In genomic region chr2:239266436-239266770, GRCh38 we compare ENCODE assay signal across 9 cellular contexts.
DNase-seq lines count a peak whose midpoint lies in the region; ATAC-seq and TF ChIP-seq lines count a peak whose summit lies in the region.
"Had no signal": no experiment of that assay in that cellular context is flagged by ENCODE, and none has a peak within 500 bp of the region (broad histone marks: within the 10 kb centered on the region; RNA-seq: fewer than 3 reads in every experiment).

No MANE protein-coding gene starts in this region.

- H3K9me3 ChIP-seq in heart left ventricle (no peaks in the 10 kb centered on the region), tibial artery (no peaks in the 10 kb centered on the region), BE2C (no peaks in the 10 kb centered on the region)

- peak overlapping the region in 11 of 12 donors; percentile 50 to 86 (median 79) for H3K27ac ChIP-seq in heart left ventricle
- peak overlapping the region; percentile 72 to 78 for H3K27ac ChIP-seq in tibial artery

- no peaks in the 10 kb centered on the region for H3K27me3 ChIP-seq in heart left ventricle
- H3K27me3 ChIP-seq in tibial artery, result no peaks in the 10 kb centered on the region
- H3K27me3 ChIP-seq in BE2C, result no peaks in the 10 kb centered on the region

- no peak for TF ChIP-seq POLR2A in heart left ventricle (IDR thresholded peaks at IDR 0.05)

- no peaks in the 10 kb centered on the region for H3K36me3 ChIP-seq in heart left ventricle
- H3K36me3 ChIP-seq in tibial artery, result no peaks in the 10 kb centered on the region
- no peaks in the 10 kb centered on the region for H3K36me3 ChIP-seq in BE2C

- peak overlapping the region; percentile 97 for H3K27ac Mint-ChIP-seq in activated naive CD8-positive, alpha-beta T cell treated with anti-CD3 and anti-CD28 coated beads, Interleukin-2, amount 10 ng/mL, durations not matched to agents 7 days and 5 days
- peak overlapping the region in 3 of 6 donors; percentile 66 to 86 (median 84) for H3K27ac Mint-ChIP-seq in naive B cell

- H3K9me3 Mint-ChIP-seq in activated naive CD8-positive, alpha-beta T cell treated with anti-CD3 and anti-CD28 coated beads, Interleukin-2, amount 10 ng/mL, durations not matched to agents 7 days and 5 days, result no peaks in the 10 kb centered on the region
- peaks cover 0 to 2% (median 0%) of the 10 kb centered on the region in 7 donors for H3K9me3 Mint-ChIP-seq in naive B cell

- peaks cover 7% of the 10 kb centered on the region for H3K36me3 Mint-ChIP-seq in activated naive CD8-positive, alpha-beta T cell treated with anti-CD3 and anti-CD28 coated beads, Interleukin-2, amount 10 ng/mL, durations not matched to agents 7 days and 5 days
- no peaks in the 10 kb centered on the region for H3K36me3 Mint-ChIP-seq in naive B cell

- ATAC-seq in heart left ventricle (no peak), left cardiac atrium (no peak), naive B cell (ENCODE audit: low read depth in 2 of 2) (no peak), GM21381 (IDR thresholded peaks at IDR 0.05; ENCODE audit: unreplicated experiment) (no peak)
- ATAC-seq in activated naive CD8-positive, alpha-beta T cell treated with anti-CD3 and anti-CD28 coated beads, Interleukin-2, amount 10 ng/mL, durations not matched to agents 7 days and 5 days (ENCODE audit: low read depth), result no peak

- 88 to 91% (median 90%) methylated on average over 4 of the region's 4 CpGs for WGBS in heart left ventricle, 4 donors

- H3K4me3 ChIP-seq in heart left ventricle, result peak overlapping the region in 1 of 12 donors; percentile 49
- H3K4me3 ChIP-seq in tibial artery, result no peak overlapping the region
- no peak overlapping the region for H3K4me3 ChIP-seq in BE2C (ENCODE audit: low read depth, low read length)

- TF ChIP-seq CTCF in heart left ventricle (IDR thresholded peaks at IDR 0.05), result no peak
- no peak for TF ChIP-seq CTCF in tibial artery (IDR thresholded peaks at IDR 0.05)
- TF ChIP-seq CTCF in BE2C (IDR thresholded peaks at IDR 0.05; ENCODE audit: low read depth, low read length), result no peak

- DNase-seq in heart left ventricle (no peak), left cardiac atrium (no peak), naive B cell (no peak), tibial artery (no peak), NCI-H69 (lab: John Stamatoyannopoulos, UW) (no peak), BE2C (no peak)
- no peak for DNase-seq in activated naive CD8-positive, alpha-beta T cell treated with anti-CD3 and anti-CD28 coated beads, Interleukin-2, amount 10 ng/mL, durations not matched to agents 7 days and 5 days
- DNase-seq: SHP77 treated with DMSO at 0.1 percent for 48 hours had no signal

- POLR2A ChIA-PET in activated naive CD8-positive, alpha-beta T cell treated with anti-CD3 and anti-CD28 coated beads, Interleukin-2, amount 10 ng/mL, durations not matched to agents 7 days and 5 days (lab: Charles Lee), result interaction anchor here (0.7 to 3.1 kb wide), 12 partner anchors 11 to 135 kb away, joined by 3 to 25 read pairs (median 8); partner anchors contain the start of gene HDAC4

- H3K27me3 Mint-ChIP-seq in activated naive CD8-positive, alpha-beta T cell treated with anti-CD3 and anti-CD28 coated beads, Interleukin-2, amount 10 ng/mL, durations not matched to agents 7 days and 5 days, result no peaks in the 10 kb centered on the region
- H3K27me3 Mint-ChIP-seq in naive B cell, result peaks cover 68 to 91% (median 71%) of the 10 kb centered on the region in 3 donors

- intact Hi-C loops in heart left ventricle (cut with DNase I) (no loop called here), left cardiac atrium (cut with DNase I) (no loop called here), tibial artery (cut with DNase I; ENCODE audit: low total_unique reads) (loop anchor here (5.0 kb wide), 1 partner anchor 39 kb away; no protein-coding TSS in a partner anchor)

- peak overlapping the region; percentile 90 for H3K4me3 Mint-ChIP-seq in activated naive CD8-positive, alpha-beta T cell treated with anti-CD3 and anti-CD28 coated beads, Interleukin-2, amount 10 ng/mL, durations not matched to agents 7 days and 5 days
- peak overlapping the region in 5 of 8 donors; percentile 66 to 78 (median 76) for H3K4me3 Mint-ChIP-seq in naive B cell

- H3K4me1 Mint-ChIP-seq in activated naive CD8-positive, alpha-beta T cell treated with anti-CD3 and anti-CD28 coated beads, Interleukin-2, amount 10 ng/mL, durations not matched to agents 7 days and 5 days, result peaks cover 54% of the 10 kb centered on the region
- H3K4me1 Mint-ChIP-seq in naive B cell, result peaks cover 47 to 65% (median 57%) of the 10 kb centered on the region in 3 donors

- H3K4me1 ChIP-seq in heart left ventricle (peaks cover 28 to 85% (median 61%) of the 10 kb centered on the region in 12 donors), tibial artery (peaks cover 0 to 67% (median 50%) of the 10 kb centered on the region in 4 donors), BE2C (peaks cover 28% of the 10 kb centered on the region)
